16 cellular contexts compared by ENCODE assay signal in genomic region chr3:3191675-3192480, GRCh38. TPM values are rescaled to one million over a fixed set of nuclear protein-coding genes. Genes with fewer than 3 reads are reported as not detected.
DNase-seq lines count a peak whose midpoint lies in the region; ATAC-seq, FAIRE-seq and TF ChIP-seq lines count a peak whose summit lies in the region.
"Had no signal": no experiment of that assay in that cellular context is flagged by ENCODE, and none has a peak within 500 bp of the region (broad histone marks: within the 10 kb centered on the region; RNA-seq: fewer than 3 reads in every experiment).

No MANE protein-coding gene starts in this region.

- peak; percentile 30 for DNase-seq in activated CD4-positive, alpha-beta T cell treated with anti-CD3 and anti-CD28 coated beads, Interleukin-2, amount 10 ng/mL, durations not matched to agents 7 days and 5 days
- DNase-seq in activated CD4-positive, alpha-beta T cell treated with anti-CD3 and anti-CD28 coated beads, Interleukin-2, amount 50 U/mL, for 4 hours = no peak
- DNase-seq in T-cell (peak in 12 of 34 experiments; percentile 5 to 43 (median 18)), brain microvascular endothelial cell (peak; percentile 47), pancreas (no peak), SJCRH30 (no peak), tibial artery (no peak)
- DNase-seq: H7, islet precursor cell, naive B cell, NCI-H1105, NCI-H526 had no signal

- H3K36me3 Mint-ChIP-seq in activated CD4-positive, alpha-beta T cell treated with anti-CD3 and anti-CD28 coated beads, Interleukin-2, amount 10 ng/mL, durations not matched to agents 7 days and 5 days (ENCODE audit: low read depth) = no peaks in the 10 kb centered on the region
- no peaks in the 10 kb centered on the region for H3K36me3 Mint-ChIP-seq in T-cell
- H3K36me3 Mint-ChIP-seq: naive B cell, type B pancreatic cell had no signal

- H3K4me3 Mint-ChIP-seq in activated CD4-positive, alpha-beta T cell treated with anti-CD3 and anti-CD28 coated beads, Interleukin-2, amount 10 ng/mL, durations not matched to agents 7 days and 5 days = peak overlapping the region; percentile 40
- H3K4me3 Mint-ChIP-seq in T-cell = peak overlapping the region; percentile 32 to 78 (median 58)
- H3K4me3 Mint-ChIP-seq: naive B cell, type B pancreatic cell had no signal

- FAIRE-seq in pancreas (lab: Jason Lieb, UNC) = no peak
- FAIRE-seq: A204.1, TTC549 had no signal

- intact Hi-C loops in pancreas (cut with DNase I) = loop anchor here in 1 of 3 donors (5.0 kb wide), 1 partner anchor 1100 kb away; no protein-coding TSS in a partner anchor
- intact Hi-C loops in tibial artery (cut with DNase I; ENCODE audit: low total_unique reads) = no loop called here

- no peaks in the 10 kb centered on the region for H3K9me3 ChIP-seq in pancreas
- H3K9me3 ChIP-seq in SJCRH30 (replicated peaks) = no peaks in the 10 kb centered on the region
- peaks cover 0 to 7% (median 3%) of the 10 kb centered on the region in 3 donors for H3K9me3 ChIP-seq in tibial artery

- ATAC-seq in T-cell (replicated peaks in 1 of 4) = peak; percentile 85 to 91 (median 88)
- ATAC-seq in pancreas = peak in 3 of 4 donors; percentile 37 to 56 (median 54)
- no peak for ATAC-seq in GM18861 (IDR thresholded peaks at IDR 0.05; ENCODE audit: unreplicated experiment)

- peaks cover 30% of the 10 kb centered on the region for H3K4me1 Mint-ChIP-seq in activated CD4-positive, alpha-beta T cell treated with anti-CD3 and anti-CD28 coated beads, Interleukin-2, amount 10 ng/mL, durations not matched to agents 7 days and 5 days
- H3K4me1 Mint-ChIP-seq in T-cell = peaks cover 53 to 61% (median 53%) of the 10 kb centered on the region in 3 donors
- H3K4me1 Mint-ChIP-seq: naive B cell had no signal

- TF ChIP-seq CTCF in brain microvascular endothelial cell (IDR thresholded peaks at IDR 0.05; ENCODE audit: low read depth, low read length, missing control alignments) (no peak), pancreas (IDR thresholded peaks at IDR 0.05) (no peak), tibial artery (IDR thresholded peaks at IDR 0.05) (no peak)

- in situ Hi-C loops in brain microvascular endothelial cell (cut with HindIII; ENCODE audit: low pct_ligation_motif_present, low sequenced_read_pairs) = no loop called here

- 13 to 20% methylated on average over 5 of the region's 5 CpGs for WGBS in pancreas, 2 donors

- H3K4me1 ChIP-seq in pancreas = no peaks in the 10 kb centered on the region
- H3K4me1 ChIP-seq in SJCRH30 = no peaks in the 10 kb centered on the region
- no peaks in the 10 kb centered on the region for H3K4me1 ChIP-seq in tibial artery

- CTCF ChIA-PET in activated CD4-positive, alpha-beta T cell treated with anti-CD3 and anti-CD28 coated beads, Interleukin-2, amount 10 ng/mL, durations not matched to agents 7 days and 5 days (lab: Charles Lee) = interaction anchor here (0.7 to 1.3 kb wide), 3 partner anchors 8 to 1862 kb away, joined by 4 read pairs; no protein-coding TSS in a partner anchor
- CTCF ChIA-PET in T-cell (lab: Charles Lee) = interaction anchor here (0.6 to 1.4 kb wide), 7 partner anchors 9 to 21 kb away, joined by 3 to 13 read pairs (median 3); partner anchors contain the start of gene CRBN (in 1 of the 2)

- H3K27me3 Mint-ChIP-seq in activated CD4-positive, alpha-beta T cell treated with anti-CD3 and anti-CD28 coated beads, Interleukin-2, amount 10 ng/mL, durations not matched to agents 7 days and 5 days = no peaks in the 10 kb centered on the region
- no peaks in the 10 kb centered on the region for H3K27me3 Mint-ChIP-seq in T-cell

- peak overlapping the region; percentile 83 for H3K27ac Mint-ChIP-seq in activated CD4-positive, alpha-beta T cell treated with anti-CD3 and anti-CD28 coated beads, Interleukin-2, amount 10 ng/mL, durations not matched to agents 7 days and 5 days
- peak overlapping the region; percentile 96 for H3K27ac Mint-ChIP-seq in T-cell
- H3K27ac Mint-ChIP-seq: type B pancreatic cell had no signal

- H3K4me3 ChIP-seq in brain microvascular endothelial cell (ENCODE audit: low read depth, low read length) (no peak overlapping the region), pancreas (no peak overlapping the region), SJCRH30 (no peak overlapping the region), tibial artery (no peak overlapping the region)

- no peaks in the 10 kb centered on the region for H3K27me3 ChIP-seq in brain microvascular endothelial cell (replicated peaks)
- H3K27me3 ChIP-seq in pancreas = no peaks in the 10 kb centered on the region
- H3K27me3 ChIP-seq in SJCRH30 = no peaks in the 10 kb centered on the region
- peaks cover 0 to 4% of the 10 kb centered on the region in 2 donors for H3K27me3 ChIP-seq in tibial artery

- POLR2A ChIA-PET in activated CD4-positive, alpha-beta T cell treated with anti-CD3 and anti-CD28 coated beads, Interleukin-2, amount 10 ng/mL, durations not matched to agents 7 days and 5 days (lab: Charles Lee) = no interaction called here
- POLR2A ChIA-PET in T-cell (lab: Charles Lee) = interaction anchor here in 1 of 2 donors (0.7 kb wide), 2 partner anchors 19 to 188 kb away, joined by 3 read pairs; no protein-coding TSS in a partner anchor

- no peaks in the 10 kb centered on the region for H3K36me3 ChIP-seq in brain microvascular endothelial cell (replicated peaks)
- no peaks in the 10 kb centered on the region for H3K36me3 ChIP-seq in pancreas
- no peaks in the 10 kb centered on the region for H3K36me3 ChIP-seq in SJCRH30
- H3K36me3 ChIP-seq in tibial artery = no peaks in the 10 kb centered on the region

- H3K9me3 Mint-ChIP-seq in activated CD4-positive, alpha-beta T cell treated with anti-CD3 and anti-CD28 coated beads, Interleukin-2, amount 10 ng/mL, durations not matched to agents 7 days and 5 days = peaks cover 2% of the 10 kb centered on the region
- peaks cover 0 to 4% (median 2%) of the 10 kb centered on the region in 3 donors for H3K9me3 Mint-ChIP-seq in T-cell

- H3K27ac ChIP-seq in brain microvascular endothelial cell (no peak overlapping the region), pancreas (no peak overlapping the region), SJCRH30 (no peak overlapping the region), tibial artery (no peak overlapping the region)

RNA-seq across cellular contexts. Expression of gene CRBN, which starts 12.4 kb away (rescaled TPM):
- total RNA-seq in activated CD4-positive, alpha-beta T cell treated with anti-CD3 and anti-CD28 coated beads, Interleukin-2, amount 10 ng/mL, durations not matched to agents 7 days and 5 days = 10 to 100 TPM; 69.7 to 76.2 TPM
- total RNA-seq in T-cell (100 to 1,000 TPM; 104 to 150 (median 117) TPM), pancreas (10 to 100 TPM; 17.9 to 31.8 (median 26.9) TPM)
- polyA plus RNA-seq in pancreas = 10 to 100 TPM; 13.8 to 23.3 TPM
- total RNA-seq in SJCRH30 (2014; rRNA removed; shearing (Covaris generic)) = 35.3 and 37.4 TPM in 2 replicates

Comparison
In these comparisons a context has a peak if more than half of its experiments do, and no peak if none do; other contexts are left out.
1. DNase-seq: peak in activated CD4-positive, alpha-beta T cell treated with anti-CD3 and anti-CD28 coated beads, Interleukin-2, amount 10 ng/mL, durations not matched to agents 7 days and 5 days (single experiment) and brain microvascular endothelial cell (single experiment); none in activated CD4-positive, alpha-beta T cell treated with anti-CD3 and anti-CD28 coated beads, Interleukin-2, amount 50 U/mL, for 4 hours (0 of 2), pancreas (0 of 6), SJCRH30 (0 of 2) and tibial artery (0 of 2).